ENCODE assay signal across 1 cellular context in genomic region chrX:57133279-57133678, GRCh38. TPM values are rescaled to one million over a fixed set of nuclear protein-coding genes. Genes with fewer than 3 reads are reported as not detected.
"Had no signal": no experiment of that assay in that cellular context is flagged by ENCODE, and none has a peak within 500 bp of the region (broad histone marks: within the 10 kb centered on the region; RNA-seq: fewer than 3 reads in every experiment).

No MANE protein-coding gene starts in this region.

RNA-seq across cellular contexts. Expression of gene SPIN2A, which starts 3.9 kb away (rescaled TPM):
- total RNA-seq: epithelial cell of proximal tubule had no signal
